Comparison of ENCODE assay signal across 8 cellular contexts in genomic region chr12:117190210-117190781, GRCh38. TPM values are rescaled to one million over a fixed set of nuclear protein-coding genes. Genes with fewer than 3 reads are reported as not detected.
DNase-seq lines count a peak whose midpoint lies in the region; ATAC-seq and TF ChIP-seq lines count a peak whose summit lies in the region.

Gene FBXO21, minus strand, starts transcription at chr12:117190470. Its CDS starts 14 bp downstream, at chr12:117190456.

- POLR2A ChIA-PET in activated CD4-positive, alpha-beta T cell treated with anti-CD3 and anti-CD28 coated beads for 36 hours (lab: Charles Lee), result interaction anchor here (0.7 kb wide), 1 partner anchor 19 kb away, joined by 3 read pairs; no protein-coding TSS in a partner anchor

- TF ChIP-seq CTCF in AG10803 (conservative IDR thresholded peaks at IDR 0.05; ENCODE audit: low read length), result no peak
- no peak for TF ChIP-seq CTCF in choroid plexus epithelial cell (conservative IDR thresholded peaks at IDR 0.05; ENCODE audit: low read depth, low read length)

- ATAC-seq in GM19043 (IDR thresholded peaks at IDR 0.05; ENCODE audit: low read depth, unreplicated experiment) (peak; percentile 93), HG03354 (IDR thresholded peaks at IDR 0.05; ENCODE audit: poor library complexity, severe bottlenecking, unreplicated experiment) (peak; percentile 94)
- ATAC-seq in activated CD4-positive, alpha-beta T cell treated with anti-CD3 and anti-CD28 coated beads for 36 hours, result peak; percentile 97

- H3K4me3 ChIP-seq in AG10803 (ENCODE audit: low read length) (peak within 1 kb of the TSS; percentile 89), choroid plexus epithelial cell (ENCODE audit: low read depth, low read length) (peak within 1 kb of the TSS; percentile 99)

- peaks cover 2% of the 10 kb centered on the region for H3K9me3 Mint-ChIP-seq in activated CD4-positive, alpha-beta T cell treated with anti-CD3 and anti-CD28 coated beads for 36 hours (ENCODE audit: low read depth)

- peak within 1 kb of the TSS; percentile 95 for H3K4me3 Mint-ChIP-seq in activated CD4-positive, alpha-beta T cell treated with anti-CD3 and anti-CD28 coated beads for 36 hours

- H3K27me3 Mint-ChIP-seq in activated CD4-positive, alpha-beta T cell treated with anti-CD3 and anti-CD28 coated beads for 36 hours, result no peaks in the 10 kb centered on the region

- peak; percentile 80 for DNase-seq in AG10803 (ENCODE audit: low read depth)
- DNase-seq in NCI-H446 treated with DMSO at 0.1 percent for 48 hours (lab: John Stamatoyannopoulos, UW), result peak; percentile 67
- peak; percentile 96 for DNase-seq in activated CD4-positive, alpha-beta T cell treated with anti-CD3 and anti-CD28 coated beads for 36 hours
- DNase-seq in choroid plexus epithelial cell (ENCODE audit: low read depth), result peak; percentile 83
- DNase-seq in kidney tubule cell (ENCODE audit: low spot score), result peak; percentile 89
- DNase-seq in stimulated activated CD4-positive, alpha-beta T cell treated with anti-CD3 and anti-CD28 coated beads, Interleukin-1b, Interleukin-23, amount 100 ng/mL, for 1 hour (ENCODE audit: low read depth in 2 of 2), result peak; percentile 85 to 92

- peaks cover 27% of the 10 kb centered on the region for H3K4me1 Mint-ChIP-seq in activated CD4-positive, alpha-beta T cell treated with anti-CD3 and anti-CD28 coated beads for 36 hours

- CTCF ChIA-PET in activated CD4-positive, alpha-beta T cell treated with anti-CD3 and anti-CD28 coated beads for 36 hours (lab: Charles Lee), result no interaction called here

- H3K27ac Mint-ChIP-seq in activated CD4-positive, alpha-beta T cell treated with anti-CD3 and anti-CD28 coated beads for 36 hours, result peak within 1 kb of the TSS; percentile 90

- H3K36me3 Mint-ChIP-seq in activated CD4-positive, alpha-beta T cell treated with anti-CD3 and anti-CD28 coated beads for 36 hours (ENCODE audit: low read depth), result peaks cover 25% of the 10 kb centered on the region

- intact Hi-C loops in activated CD4-positive, alpha-beta T cell treated with anti-CD3 and anti-CD28 coated beads for 36 hours (cut with DNase I, micrococcal nuclease), result loop anchor here (1.0 to 10.0 kb wide), 9 partner anchors 35 to 1186 kb away; partner anchors contain the start of genes RNFT2 (in 2 of the 2), SPRING1 (in 2 of the 2), PEBP1 (in 1 of the 2) and RFC5 (in 1 of the 2)

RNA-seq across cellular contexts. Expression of gene FBXO21, which starts in this region (rescaled TPM):
- 10 to 100 TPM; 22.8 to 28.2 TPM for total RNA-seq in activated CD4-positive, alpha-beta T cell treated with anti-CD3 and anti-CD28 coated beads for 36 hours

Comparison
In these comparisons a context has a peak if more than half of its experiments do, and no peak if none do; other contexts are left out.
1. Peak in every context shown above with its lines: DNase-seq, ATAC-seq and H3K4me3 ChIP-seq.